Comparison of ENCODE assay signal across 1 cellular context in the genomic region with DNA sequence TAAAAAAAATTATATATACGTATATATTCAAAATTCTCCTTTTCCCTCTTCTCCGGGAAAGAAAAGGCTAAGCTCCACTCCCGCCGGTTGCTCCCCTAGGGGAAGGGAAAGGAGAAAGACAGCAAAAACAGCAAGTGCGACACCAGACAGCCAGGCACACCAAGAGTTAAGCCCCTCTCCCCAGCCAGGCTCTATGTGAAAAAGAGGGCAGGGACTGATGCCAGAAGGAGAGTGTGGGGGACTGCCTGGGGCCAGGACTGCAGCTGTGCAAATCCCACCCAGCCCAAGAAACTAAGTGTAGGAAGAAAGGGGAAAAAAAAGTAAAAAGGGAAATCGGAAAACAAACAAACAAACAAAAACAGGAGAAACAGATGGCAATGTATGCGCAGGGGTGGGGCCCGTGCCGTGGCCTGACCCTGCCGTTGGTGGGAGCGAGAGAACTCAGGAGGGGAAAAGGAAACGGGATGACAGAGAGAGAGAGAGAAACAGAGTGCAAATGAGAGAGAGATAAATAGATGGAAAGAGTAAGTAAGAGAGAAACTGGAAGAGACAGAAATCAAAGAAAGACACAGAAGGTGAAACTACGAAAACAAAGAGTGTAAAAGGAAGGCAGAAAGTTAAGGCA.
TF ChIP-seq lines count a peak whose summit lies in the region.

No MANE protein-coding gene starts in this region.

TF ChIP-seq in H1, 55 proteins besides CTCF, POLR2A, EP300 and RAD21:
- peak; percentile 52; the same call in 1 of the 2 replicates for TF ChIP-seq CREB1 (IDR thresholded peaks at IDR 0.05)
- peak; percentile 39 for TF ChIP-seq CTBP2 (IDR thresholded peaks at IDR 0.05; ENCODE audit: borderline replicate concordance, insufficient read depth, insufficient read length, low read length)
- TF ChIP-seq HDAC2 (IDR thresholded peaks at IDR 0.05; ENCODE audit: borderline replicate concordance in 1 of 2, low read depth in 2 of 2, low read length in 2 of 2): peak; percentile 78; a peak in 3 of 4 replicates
- no peak for TF ChIP-seq SIX5 (IDR thresholded peaks at IDR 0.05; ENCODE audit: low read depth, low read length)
- TF ChIP-seq BACH1 (IDR thresholded peaks at IDR 0.05; ENCODE audit: low read length): no peak
- peak; percentile 40 for TF ChIP-seq TBP (IDR thresholded peaks at IDR 0.05; ENCODE audit: low read depth, low read length)
- TF ChIP-seq TAF7 (optimal IDR thresholded peaks at IDR 0.05; ENCODE audit: borderline replicate concordance, low read depth, low read length): peak; percentile 47
- no peak for TF ChIP-seq SRF (IDR thresholded peaks at IDR 0.05; ENCODE audit: low read depth, low read length)
- no peak for TF ChIP-seq SAP30 (IDR thresholded peaks at IDR 0.05; ENCODE audit: insufficient read depth, insufficient replicate concordance, low read length)
- TF ChIP-seq TCF12 (IDR thresholded peaks at IDR 0.05; ENCODE audit: low read depth, low read length): peak; percentile 68; the same call in 1 of the 2 replicates
- TF ChIP-seq SP1 (IDR thresholded peaks at IDR 0.05; ENCODE audit: low read depth, low read length): peak; percentile 57
- TF ChIP-seq ASH2L (IDR thresholded peaks at IDR 0.05; ENCODE audit: low read length): peak; percentile 79
- peak; percentile 62 for TF ChIP-seq TAF1 (IDR thresholded peaks at IDR 0.05; ENCODE audit: low read depth, low read length)
- peak; percentile 72; the same call in 1 of the 2 replicates for TF ChIP-seq EGR1 (IDR thresholded peaks at IDR 0.05; ENCODE audit: borderline replicate concordance, low read depth, low read length)
- peak; percentile 45; the same call in 1 of the 2 replicates for TF ChIP-seq YY1 (IDR thresholded peaks at IDR 0.05; ENCODE audit: low read depth, low read length)
- TF ChIP-seq MAX (IDR thresholded peaks at IDR 0.05): 0 out of 2 replicates have a peak, but pooled peaks have one; percentile 23
TF ChIP-seq in H1: peak in this region for 12.
